In the genomic region with DNA sequence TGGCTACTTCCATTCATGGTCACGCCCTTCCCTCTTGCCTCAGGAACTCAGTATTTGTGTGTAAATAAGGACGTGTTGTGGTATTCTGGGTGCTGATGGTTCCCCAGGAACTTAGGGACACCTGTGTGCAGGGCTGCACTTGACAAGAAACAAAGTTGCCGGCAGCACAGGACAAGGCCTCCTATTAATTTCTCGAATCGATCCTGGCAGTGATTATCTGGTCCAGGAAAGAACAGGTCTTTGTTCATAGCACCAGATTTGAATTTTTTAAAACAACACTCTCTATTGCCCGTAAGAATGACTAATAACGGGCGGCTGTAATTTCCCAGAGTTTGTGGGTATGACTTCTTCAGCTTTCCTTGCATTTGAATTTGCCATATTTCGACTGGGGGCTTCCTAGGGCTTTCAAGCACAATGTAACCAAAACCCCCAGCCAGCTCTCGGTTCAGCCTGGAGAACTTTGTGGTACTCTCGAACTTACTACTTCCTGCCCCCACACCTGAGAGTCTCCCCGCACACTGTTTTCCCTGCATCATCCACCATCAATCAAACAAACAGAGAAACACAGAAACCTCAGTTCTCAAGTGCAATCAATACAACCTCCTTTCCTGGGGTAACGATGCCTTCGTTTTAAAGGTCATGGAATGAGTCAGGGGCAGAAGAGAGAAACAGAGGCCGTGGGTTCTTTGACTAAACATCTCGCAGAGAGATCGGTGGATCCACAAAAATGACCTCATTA, we compare ENCODE assay signal across 8 cellular contexts.
DNase-seq lines count a peak whose midpoint lies in the region; ATAC-seq and TF ChIP-seq lines count a peak whose summit lies in the region.

No MANE protein-coding gene starts in this region.

- TF ChIP-seq CTCF in Peyer's patch (IDR thresholded peaks at IDR 0.05) (no peak), gastroesophageal sphincter (IDR thresholded peaks at IDR 0.05) (no peak), HFFc6 (IDR thresholded peaks at IDR 0.05) (no peak)

- peaks cover 15% of the 10 kb centered on the region for H3K4me1 Mint-ChIP-seq in HFFc6 (ENCODE audit: low read depth)

- H3K9me3 Mint-ChIP-seq in HFFc6, result no peaks in the 10 kb centered on the region

- TF ChIP-seq POLR2A in Peyer's patch (IDR thresholded peaks at IDR 0.05) (no peak), gastroesophageal sphincter (IDR thresholded peaks at IDR 0.05) (no peak)

- H3K4me3 ChIP-seq in Peyer's patch (peak overlapping the region in 1 of 4 donors; percentile 29), gastroesophageal sphincter (no peak overlapping the region)

- peaks cover 13% of the 10 kb centered on the region for H3K27me3 Mint-ChIP-seq in HFFc6 (ENCODE audit: insufficient read depth)

- no peaks in the 10 kb centered on the region for H3K36me3 Mint-ChIP-seq in HFFc6 (ENCODE audit: low read depth)

- TF ChIP-seq EP300 in gastroesophageal sphincter (IDR thresholded peaks at IDR 0.05), result no peak

- H3K9me3 ChIP-seq in Peyer's patch (no peaks in the 10 kb centered on the region), gastroesophageal sphincter (no peaks in the 10 kb centered on the region)

- no peaks in the 10 kb centered on the region for H3K4me1 ChIP-seq in Peyer's patch
- H3K4me1 ChIP-seq in gastroesophageal sphincter, result peaks cover 0 to 9% (median 0%) of the 10 kb centered on the region in 3 donors

- WGBS in gastroesophageal sphincter (ENCODE audit: low coverage in 1 of 2), 2 donors, result 84 to 85% methylated on average over 11 of the region's 17 CpGs

- H3K4me3 Mint-ChIP-seq in HFFc6, result no peak overlapping the region

- ATAC-seq in GM19043 (IDR thresholded peaks at IDR 0.05; ENCODE audit: low read depth, unreplicated experiment) (peak; percentile 59), gastroesophageal sphincter (no peak)

- H3K27ac ChIP-seq in Peyer's patch (peak overlapping the region; percentile 14 to 69 (median 32)), gastroesophageal sphincter (no peak overlapping the region)

- no peak overlapping the region for H3K27ac Mint-ChIP-seq in HFFc6

- DNase-seq in Peyer's patch (peak in 1 of 3 donors; percentile 51), NCI-H2029 treated with DMSO at 0.1 percent for 48 hours (lab: John Stamatoyannopoulos, UW) (no peak), HFFc6 (no peak), iPS-NIHi7 (ENCODE audit: extremely low spot score) (no peak)
- peak; percentile 77 for DNase-seq in activated naive CD4-positive, alpha-beta T cell treated with Interleukin-2 at 50 U/mL for 16 hours
- DNase-seq in stimulated activated CD8-positive, alpha-beta memory T cell treated with anti-CD3 and anti-CD28 coated beads, Interleukin-15, amount 100 ng/mL, for 24 hours (ENCODE audit: low read depth), result peak; percentile 11

- H3K27me3 ChIP-seq in Peyer's patch, result no peaks in the 10 kb centered on the region
- H3K27me3 ChIP-seq in gastroesophageal sphincter, result no peaks in the 10 kb centered on the region

- no peaks in the 10 kb centered on the region for H3K36me3 ChIP-seq in Peyer's patch
- no peaks in the 10 kb centered on the region for H3K36me3 ChIP-seq in gastroesophageal sphincter

Comparison
In these comparisons a context has a peak if more than half of its experiments do, and no peak if none do; other contexts are left out.
1. DNase-seq: peak in activated naive CD4-positive, alpha-beta T cell treated with Interleukin-2 at 50 U/mL for 16 hours (single experiment) and stimulated activated CD8-positive, alpha-beta memory T cell treated with anti-CD3 and anti-CD28 coated beads, Interleukin-15, amount 100 ng/mL, for 24 hours (single experiment); none in NCI-H2029 treated with DMSO at 0.1 percent for 48 hours (single experiment), HFFc6 (single experiment) and iPS-NIHi7 (single experiment).
2. H3K27ac ChIP-seq: peak in Peyer's patch (4 of 4); none in gastroesophageal sphincter (0 of 4).